ENCODE assay signal across 18 cellular contexts in the genomic region with DNA sequence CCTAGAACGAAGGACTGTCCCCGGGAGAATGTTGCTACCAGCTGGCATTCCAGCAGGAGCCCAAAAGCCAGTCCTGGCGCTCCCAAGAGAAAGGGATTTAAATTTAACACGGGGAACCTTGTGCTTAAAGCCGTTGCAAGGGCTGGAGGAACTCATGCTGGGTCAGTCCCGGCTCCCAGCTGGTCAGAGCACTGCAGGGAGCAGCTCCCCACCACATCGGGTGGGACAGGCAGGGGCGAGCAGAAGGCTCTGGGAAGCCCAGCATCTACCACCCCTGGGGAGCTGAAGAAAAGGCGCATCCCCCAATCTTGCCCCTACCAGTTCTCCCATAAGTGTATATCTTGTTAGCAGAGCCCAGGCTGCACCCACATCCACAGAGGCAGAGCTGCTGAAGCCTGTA. TPM values are rescaled to one million over a fixed set of nuclear protein-coding genes. Genes with fewer than 3 reads are reported as not detected.
DNase-seq lines count a peak whose midpoint lies in the region; ATAC-seq and TF ChIP-seq lines count a peak whose summit lies in the region.
"Had no signal": no experiment of that assay in that cellular context is flagged by ENCODE, and none has a peak within 500 bp of the region (broad histone marks: within the 10 kb centered on the region; RNA-seq: fewer than 3 reads in every experiment).

No MANE protein-coding gene starts in this region.

- H3K4me3 ChIP-seq in left ventricle myocardium inferior (no peak overlapping the region), osteoblast (ENCODE audit: insufficient read depth, low read length) (no peak overlapping the region), MG63 (no peak overlapping the region)
- H3K4me3 ChIP-seq: GM23248, HAP-1, SJSA1 had no signal

- TF ChIP-seq CTCF in left ventricle myocardium inferior (IDR thresholded peaks at IDR 0.05; ENCODE audit: borderline replicate concordance) (no peak), osteoblast (IDR thresholded peaks at IDR 0.05; ENCODE audit: extremely low read depth, low read depth, low read length) (no peak)

- H3K27ac ChIP-seq in left ventricle myocardium inferior (replicated peaks) (no peak overlapping the region), osteoblast (ENCODE audit: low read depth, low read length) (no peak overlapping the region)
- H3K27ac ChIP-seq: GM23248, KMS-11, SJSA1 had no signal

- no peak overlapping the region for H2AFZ ChIP-seq in osteoblast (ENCODE audit: low read length)
- H2AFZ ChIP-seq: GM23248 had no signal

- intact Hi-C loops in Right ventricle myocardium superior (cut with DNase I): no loop called here
- intact Hi-C loops in left ventricle myocardium inferior (cut with micrococcal nuclease): no loop called here

- no peaks in the 10 kb centered on the region for H3K4me1 ChIP-seq in left ventricle myocardium inferior
- peaks cover 8% of the 10 kb centered on the region for H3K4me1 ChIP-seq in osteoblast (ENCODE audit: insufficient read depth, low read length)
- H3K4me1 ChIP-seq: HAP-1, SJSA1 had no signal

- H3K27me3 ChIP-seq in left ventricle myocardium inferior (ENCODE audit: low read depth) (peaks cover 8% of the 10 kb centered on the region), osteoblast (ENCODE audit: insufficient read depth, low read length) (no peaks in the 10 kb centered on the region), MG63 (no peaks in the 10 kb centered on the region)
- H3K27me3 ChIP-seq: SJSA1 had no signal

- H3K79me2 ChIP-seq in osteoblast (ENCODE audit: insufficient read depth, low read length): no peaks in the 10 kb centered on the region

- ATAC-seq in Right ventricle myocardium superior (ENCODE audit: poor library complexity) (no peak), HG02759 (IDR thresholded peaks at IDR 0.05; ENCODE audit: unreplicated experiment) (no peak)

- DNase-seq in Right ventricle myocardium superior: peak; percentile 20
- DNase-seq in left ventricle myocardium inferior: no peak
- DNase-seq in ecto neural progenitor cell (ENCODE audit: low spot score): peak; percentile 43
- peak; percentile 23 for DNase-seq in osteoblast (ENCODE audit: insufficient read length, low spot score, missing footprints)
- DNase-seq in NCI-H1092 treated with DMSO at 0.1 percent for 48 hours (lab: John Stamatoyannopoulos, UW): no peak
- DNase-seq in MG63: no peak
- DNase-seq: DND-41, GM23248, NCI-H1105 treated with DMSO at 0.1 percent for 48 hours, NCI-H2029 treated with DMSO at 0.1 percent for 48 hours, NCI-H345, NCI-H774 had no signal

- H4K20me1 ChIP-seq in osteoblast (ENCODE audit: insufficient read depth, low read length): peaks cover 6% of the 10 kb centered on the region

- H3K9me3 ChIP-seq in left ventricle myocardium inferior (replicated peaks): no peaks in the 10 kb centered on the region
- H3K9me3 ChIP-seq in osteoblast (ENCODE audit: low read depth, low read length): peaks cover 2% of the 10 kb centered on the region
- H3K9me3 ChIP-seq in MG63: no peaks in the 10 kb centered on the region
- H3K9me3 ChIP-seq: HAP-1, SJSA1 had no signal

- no peak overlapping the region for H3K4me2 ChIP-seq in osteoblast (ENCODE audit: insufficient read depth, low read length)
- H3K4me2 ChIP-seq: KMS-11 had no signal

- no peaks in the 10 kb centered on the region for H3K36me3 ChIP-seq in left ventricle myocardium inferior
- H3K36me3 ChIP-seq in osteoblast (ENCODE audit: insufficient read depth, low read length): no peaks in the 10 kb centered on the region
- no peaks in the 10 kb centered on the region for H3K36me3 ChIP-seq in MG63
- H3K36me3 ChIP-seq: HAP-1, SJSA1 had no signal

RNA-seq across cellular contexts. Expression of a gene that starts 15.7 kb away (rescaled TPM):
- not detected for total RNA-seq in Right ventricle myocardium superior
- not detected for total RNA-seq in left ventricle myocardium inferior
- total RNA-seq in osteoblast: under 0.01 TPM in 2 replicates
- total RNA-seq in MG63 (2014; rRNA removed; shearing (Covaris generic); ENCODE audit: low replicate concordance): not detected in 2 replicates
- total RNA-seq: A172, GM23248, OCI-LY7, SJSA1 had no signal

RNA-seq across cellular contexts. Expression of a gene that starts 16.0 kb away (rescaled TPM):
- 6.7 TPM for total RNA-seq in Right ventricle myocardium superior
- total RNA-seq in left ventricle myocardium inferior: 5.6 TPM
- 9.7 and 10.5 TPM in 2 replicates for total RNA-seq in osteoblast
- total RNA-seq in MG63 (2014; rRNA removed; shearing (Covaris generic); ENCODE audit: low replicate concordance): 1.5 and 3.1 TPM in 2 replicates

RNA-seq across cellular contexts. Expression of a gene that starts 34.5 kb away (rescaled TPM):
- total RNA-seq in Right ventricle myocardium superior (22.3 TPM), left ventricle myocardium inferior (26.0 TPM), osteoblast (68.8 and 76.0 TPM in 2 replicates)
- 39.8 and 44.8 TPM in 2 replicates for total RNA-seq in MG63 (2014; rRNA removed; shearing (Covaris generic); ENCODE audit: low replicate concordance)

Comparison
In these comparisons a context has a peak if more than half of its experiments do, and no peak if none do; other contexts are left out.
1. DNase-seq: peak in Right ventricle myocardium superior (single experiment), ecto neural progenitor cell (single experiment) and osteoblast (single experiment); none in left ventricle myocardium inferior (single experiment), NCI-H1092 treated with DMSO at 0.1 percent for 48 hours (single experiment) and MG63 (single experiment).